Comparison of ENCODE assay signal across 1 cellular context in genomic region chr11:64241430-64242153, GRCh38.
TF ChIP-seq lines count a peak whose summit lies in the region.

No MANE protein-coding gene starts in this region.

TF ChIP-seq in K562, 482 proteins besides CTCF, POLR2A, EP300 and RAD21 (continued from another document and continues in another):
- TF ChIP-seq CREB3L1 (IDR thresholded peaks at IDR 0.05; ENCODE audit: borderline replicate concordance, low read depth) (0 out of 2 replicates have a peak, but pooled peaks have one; percentile 4), NR4A1 (CRISPR knock-in tag; IDR thresholded peaks at IDR 0.05) (no peak), NR4A1 (tag; IDR thresholded peaks at IDR 0.05) (no peak), ZNF436 (CRISPR knock-in tag; IDR thresholded peaks at IDR 0.05) (no peak), SRF (CRISPR knock-in tag; IDR thresholded peaks at IDR 0.05) (peak in 1 of 2 experiments; percentile 59; a peak in 1 of 4 replicates), FOXP4 (CRISPR knock-in tag; IDR thresholded peaks at IDR 0.05; ENCODE audit: borderline replicate concordance) (no peak), HMGXB4 (CRISPR knock-in tag; IDR thresholded peaks at IDR 0.05) (peak; percentile 62; the same call in 1 of the 2 replicates), FUS (optimal IDR thresholded peaks at IDR 0.05; ENCODE audit: low read depth, low read length) (no peak), ILK (tag; IDR thresholded peaks at IDR 0.05; ENCODE audit: borderline replicate concordance, low read depth) (no peak), POLR2B (IDR thresholded peaks at IDR 0.05; ENCODE audit: low read depth, partially characterized antibody) (peak; percentile 64), RB1 (IDR thresholded peaks at IDR 0.05; ENCODE audit: low read depth) (peak; percentile 76), HCFC1 (IDR thresholded peaks at IDR 0.05; ENCODE audit: low read depth, low read length) (no peak), CREB3 (tag; conservative IDR thresholded peaks at IDR 0.05; ENCODE audit: low read depth) (no peak), ZC3H4 (CRISPR knock-in tag; IDR thresholded peaks at IDR 0.05; ENCODE audit: borderline replicate concordance) (no peak), ZNF165 (CRISPR knock-in tag; IDR thresholded peaks at IDR 0.05; ENCODE audit: borderline replicate concordance) (no peak), ZNF24 (IDR thresholded peaks at IDR 0.05) (no peak), JUNB (CRISPR knock-in tag; conservative IDR thresholded peaks at IDR 0.05) (no peak), PHF8 (IDR thresholded peaks at IDR 0.05; ENCODE audit: borderline replicate concordance, low read length) (peak; percentile 64; the same call in 1 of the 2 replicates), NR0B1 (IDR thresholded peaks at IDR 0.05; ENCODE audit: partially characterized antibody) (no peak), SMARCB1 (IDR thresholded peaks at IDR 0.05; ENCODE audit: insufficient read length, low read depth) (peak; percentile 34), TBL1XR1 (IDR thresholded peaks at IDR 0.05; ENCODE audit: low read length in 2 of 2) (no peak), KLF1 (tag; IDR thresholded peaks at IDR 0.05) (peak; percentile 38; the same call in 1 of the 2 replicates), ATF3 (IDR thresholded peaks at IDR 0.05) (no peak), ATF3 (CRISPR knock-in tag; conservative IDR thresholded peaks at IDR 0.05) (no peak; the same call in 1 of the 2 replicates), TFAP4 (CRISPR knock-in tag; IDR thresholded peaks at IDR 0.05; ENCODE audit: borderline replicate concordance) (peak; percentile 27; the same call in 1 of the 2 replicates), POLR2G (IDR thresholded peaks at IDR 0.05; ENCODE audit: low read depth, low read length) (peak; percentile 79), TBP (optimal IDR thresholded peaks at IDR 0.05; ENCODE audit: low read depth, low read length) (peak; percentile 79), RBBP5 (IDR thresholded peaks at IDR 0.05; ENCODE audit: borderline replicate concordance, insufficient read depth, low read length, poor library complexity, severe bottlenecking) (peak; percentile 52), MED1 (CRISPR knock-in tag; IDR thresholded peaks at IDR 0.05; ENCODE audit: borderline replicate concordance) (no peak), SMARCA4 (IDR thresholded peaks at IDR 0.05) (no peak), SP1 (CRISPR knock-in tag; IDR thresholded peaks at IDR 0.05) (peak; percentile 5; the same call in 1 of the 2 replicates), MLLT1 (IDR thresholded peaks at IDR 0.05) (no peak), FOXP1 (CRISPR knock-in tag; IDR thresholded peaks at IDR 0.05) (peak; percentile 48; the same call in 1 of the 2 replicates), HNRNPLL (IDR thresholded peaks at IDR 0.05; ENCODE audit: low read depth, low read length, poor library complexity, severe bottlenecking) (peak; percentile 74), TRIM28 (IDR thresholded peaks at IDR 0.05) (no peak), ZKSCAN8 (CRISPR knock-in tag; IDR thresholded peaks at IDR 0.05) (no peak), MTA3 (IDR thresholded peaks at IDR 0.05; ENCODE audit: borderline replicate concordance) (0 out of 2 replicates have a peak, but pooled peaks have one; percentile 26), PTBP1 (IDR thresholded peaks at IDR 0.05; ENCODE audit: low read depth, low read length) (no peak), FOXO4 (CRISPR knock-in tag; IDR thresholded peaks at IDR 0.05) (no peak), PKNOX1 (IDR thresholded peaks at IDR 0.05) (peak; percentile 98), GTF3C2 (IDR thresholded peaks at IDR 0.05; ENCODE audit: borderline replicate concordance, extremely low read depth, insufficient read length) (no peak), ZNF217 (CRISPR knock-in tag; IDR thresholded peaks at IDR 0.05) (no peak), CHCHD3 (CRISPR knock-in tag; IDR thresholded peaks at IDR 0.05) (no peak), PCBP1 (IDR thresholded peaks at IDR 0.05; ENCODE audit: low read depth, low read length, poor library complexity, severe bottlenecking) (peak; percentile 51), ZBTB7A (IDR thresholded peaks at IDR 0.05; ENCODE audit: borderline replicate concordance, control insufficient read depth, low read depth, low read length) (peak; percentile 61), MECOM (CRISPR knock-in tag; IDR thresholded peaks at IDR 0.05) (no peak)
